In the genomic region with DNA sequence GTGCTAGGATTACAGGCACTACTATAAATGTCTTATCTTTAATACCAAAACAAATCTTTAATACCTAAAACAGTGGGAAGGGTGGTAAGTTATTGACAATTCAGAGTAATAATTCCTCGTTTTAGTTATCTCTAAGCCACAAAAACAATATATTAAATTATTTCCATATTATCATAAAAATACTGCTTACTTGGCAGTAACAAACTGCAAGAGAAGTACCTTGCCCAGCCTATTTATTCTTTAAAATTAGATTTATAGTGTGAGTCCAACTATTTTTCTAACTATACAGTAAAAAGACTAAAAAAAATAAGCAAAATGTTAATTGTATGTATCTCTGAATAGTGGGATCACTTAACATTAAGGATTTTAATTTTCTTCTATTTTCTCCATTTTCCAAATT, we compare ENCODE assay signal across 32 cellular contexts.
A peak's percentile ranks its signal among the peaks of the same experiment; 100 is the strongest.
DNase-seq lines count a peak whose midpoint lies in the region; ATAC-seq, FAIRE-seq and TF ChIP-seq lines count a peak whose summit lies in the region.
"Had no signal": no experiment of that assay in that cellular context is flagged by ENCODE, and none has a peak within 500 bp of the region (broad histone marks: within the 10 kb centered on the region; RNA-seq: fewer than 3 reads in every experiment).

No MANE protein-coding gene starts in this region.

- H3K9ac ChIP-seq in HepG2 (ENCODE audit: insufficient read depth, low read depth, low read length) (no peak overlapping the region), K562 (ENCODE audit: insufficient read depth in 1 of 2, low read depth in 2 of 2, low read length in 2 of 2) (no peak overlapping the region)
- H3K9ac ChIP-seq: BLaER1; BLaER1 treated with 17β-estradiol and CSF1 and Interleukin-3, amounts not matched to agents 10 nM and 100 nM had no signal

- no peak for TF ChIP-seq RAD21 in HepG2 (CRISPR knock-in tag; IDR thresholded peaks at IDR 0.05)
- no peak for TF ChIP-seq RAD21 in K562 (CRISPR knock-in tag; conservative IDR thresholded peaks at IDR 0.05 in 1 of 2, IDR thresholded peaks at IDR 0.05 in 1 of 2)

- no peak for TF ChIP-seq POLR2A in HepG2 (IDR thresholded peaks at IDR 0.05; ENCODE audit: insufficient read depth in 1 of 2, low read depth in 2 of 2, low read length in 2 of 2)
- no peak for TF ChIP-seq POLR2A in right lobe of liver (IDR thresholded peaks at IDR 0.05)
- TF ChIP-seq POLR2A in K562 (conservative IDR thresholded peaks at IDR 0.05): no peak

- no peak overlapping the region for H3K4me2 ChIP-seq in HepG2 (ENCODE audit: low read depth, low read length)
- no peak overlapping the region for H3K4me2 ChIP-seq in K562 (ENCODE audit: insufficient read depth, low read length)
- H3K4me2 ChIP-seq: A549; BLaER1; BLaER1 treated with 17β-estradiol and CSF1 and Interleukin-3, amounts not matched to agents 10 nM and 100 nM had no signal

- in situ Hi-C loops in HepG2 (cut with HindIII; ENCODE audit: extremely low pct_ligation_motif_present, low pct_unique_long_range_greater_than_20kb) (no loop called here), K562 (cut with MboI) (no loop called here)

- no peak for TF ChIP-seq EP300 in HepG2 (IDR thresholded peaks at IDR 0.05; ENCODE audit: low read depth in 2 of 2, low read length in 2 of 2)
- TF ChIP-seq EP300 in HepG2 (CRISPR knock-in tag; IDR thresholded peaks at IDR 0.05; ENCODE audit: borderline replicate concordance): no peak
- no peak for TF ChIP-seq EP300 in K562 (IDR thresholded peaks at IDR 0.05; ENCODE audit: low read length)

- no peaks in the 10 kb centered on the region for H3K4me1 ChIP-seq in HepG2 (ENCODE audit: insufficient read depth, low read length)
- H3K4me1 ChIP-seq in right lobe of liver: no peaks in the 10 kb centered on the region
- H3K4me1 ChIP-seq in K562 (replicated peaks in 1 of 2; ENCODE audit: control insufficient read depth in 2 of 2, insufficient read depth in 2 of 2, low read length in 2 of 2): no peaks in the 10 kb centered on the region
- H3K4me1 ChIP-seq: A549; BE2C; BLaER1; BLaER1 treated with 17β-estradiol and CSF1 and Interleukin-3, amounts not matched to agents 10 nM and 100 nM; Caco-2 had no signal

- H3K9me3 ChIP-seq in HepG2 (ENCODE audit: low read length) (no peaks in the 10 kb centered on the region), right lobe of liver (no peaks in the 10 kb centered on the region), K562 (replicated peaks; ENCODE audit: control insufficient read depth, insufficient read depth, low read depth, low read length) (no peaks in the 10 kb centered on the region)
- H3K9me3 ChIP-seq: A549, BE2C, BLaER1, Caco-2 had no signal

- no peak for TF ChIP-seq CTCF in HepG2 (CRISPR knock-in tag; IDR thresholded peaks at IDR 0.05)
- TF ChIP-seq CTCF in right lobe of liver (IDR thresholded peaks at IDR 0.05): no peak
- no peak for TF ChIP-seq CTCF in K562 (IDR thresholded peaks at IDR 0.05 in 2 of 3, conservative IDR thresholded peaks at IDR 0.05 in 1 of 3; ENCODE audit: insufficient read depth in 2 of 3, low read depth in 1 of 3, low read length in 3 of 3)

- WGBS in HepG2 (ENCODE audit: low lambda C conversion rate): 92% methylated on average over 1 of the region's 1 CpG
- WGBS in right lobe of liver (ENCODE audit: insufficient coverage, low coverage, low lambda C conversion rate, missing lambda C conversion rate): 94% methylated on average over 1 of the region's 1 CpG
- 31% methylated on average over 1 of the region's 1 CpG for WGBS in K562 (ENCODE audit: insufficient coverage, low coverage, missing lambda C conversion rate)

- H2AFZ ChIP-seq in HepG2 (ENCODE audit: low read length): no peak overlapping the region
- no peak overlapping the region for H2AFZ ChIP-seq in K562 (ENCODE audit: low read depth, low read length)

- FAIRE-seq in HepG2 (lab: Jason Lieb, UNC): no peak
- FAIRE-seq in A204.1 (lab: Jason Lieb, UNC): peak; percentile 65
- FAIRE-seq in K562 (lab: Jason Lieb, UNC): no peak
- FAIRE-seq: A549, D721Med had no signal

- DNase-seq in HepG2 (ENCODE audit: low spot score): no peak
- no peak for DNase-seq in right lobe of liver
- DNase-seq in K562 (ENCODE audit: extremely low read depth in 1 of 4, low spot score in 3 of 4): no peak
- DNase-seq in mesenteric fat pad (ENCODE audit: low spot score): no peak
- DNase-seq: 8988T; ACHN; AML-193; BE2C; C1 segment of cervical spinal cord; Caco-2; Calu3; CD4-positive, alpha-beta memory T cell; CD4-positive, alpha-beta T cell; CD4-positive, CD25-positive, alpha-beta regulatory T cell; CD8-positive, alpha-beta memory T cell; CD8-positive, alpha-beta T cell; COR-L47; DMS 273 treated with DMSO at 0.1 percent for 48 hours; DMS153; DMS53; DMS79; DMS79 treated with DMSO at 0.1 percent for 48 hours; DND-41; EL had no signal

- no TSS peak for BruUV-seq in HepG2 (replicated peaks; lab: Mats Ljungman, UMichigan)
- BruUV-seq in K562 (replicated peaks; lab: Mats Ljungman, UMichigan): no TSS peak

- H3K27ac ChIP-seq in HepG2 (ENCODE audit: extremely low read length, insufficient read depth, low read length) (no peak overlapping the region), right lobe of liver (no peak overlapping the region), K562 (ENCODE audit: extremely low read depth, low read depth, low read length) (no peak overlapping the region)
- H3K27ac ChIP-seq: 22Rv1; A549; BLaER1; BLaER1 treated with 17β-estradiol and CSF1 and Interleukin-3, amounts not matched to agents 10 nM and 100 nM; C4-2B had no signal

- POLR2A ChIA-PET in HepG2 (lab: Yijun Ruan, JAX): no interaction called here
- POLR2A ChIA-PET in K562 (lab: Yijun Ruan, JAX): no interaction called here

- H3K79me2 ChIP-seq in HepG2 (ENCODE audit: insufficient read depth, low read length) (no peaks in the 10 kb centered on the region), K562 (ENCODE audit: control insufficient read depth, insufficient read depth, low read length) (no peaks in the 10 kb centered on the region)

- no peaks in the 10 kb centered on the region for H3K9me1 ChIP-seq in K562 (ENCODE audit: control insufficient read depth, insufficient read depth, low read length)

- H4K20me1 ChIP-seq in HepG2 (ENCODE audit: insufficient read depth, low read length) (no peaks in the 10 kb centered on the region), K562 (replicated peaks; ENCODE audit: control insufficient read depth, insufficient read depth, low read length) (no peaks in the 10 kb centered on the region)
- H4K20me1 ChIP-seq: BLaER1; BLaER1 treated with 17β-estradiol and CSF1 and Interleukin-3, amounts not matched to agents 10 nM and 100 nM had no signal

- intact Hi-C loops in HepG2 (cut with micrococcal nuclease; ENCODE audit: unreplicated experiment) (no loop called here), right lobe of liver (cut with DNase I) (no loop called here), K562 (cut with micrococcal nuclease) (no loop called here)

- CTCF ChIA-PET in HepG2 (lab: Yijun Ruan, JAX; ENCODE audit: low intra/inter-chr PET ratio, low total read pairs) (no interaction called here), K562 (lab: Yijun Ruan, JAX; ENCODE audit: low intra/inter-chr PET ratio) (no interaction called here)

- H3K27me3 ChIP-seq in HepG2 (ENCODE audit: control insufficient read depth in 1 of 2, insufficient read depth in 2 of 2, low read length in 2 of 2) (no peaks in the 10 kb centered on the region), right lobe of liver (no peaks in the 10 kb centered on the region), K562 (ENCODE audit: control insufficient read depth in 2 of 2, insufficient read depth in 2 of 2, low read length in 2 of 2) (no peaks in the 10 kb centered on the region)
- H3K27me3 ChIP-seq: BE2C; BLaER1; BLaER1 treated with 17β-estradiol and CSF1 and Interleukin-3, amounts not matched to agents 10 nM and 100 nM had no signal

- H3K4me3 ChIP-seq in HepG2 (replicated peaks in 1 of 3; ENCODE audit: insufficient read depth in 1 of 3, low read depth in 2 of 3, low read length in 3 of 3) (no peak overlapping the region), right lobe of liver (no peak overlapping the region), K562 (no peak overlapping the region)
- H3K4me3 ChIP-seq: A549; BLaER1; BLaER1 treated with 17β-estradiol and CSF1 and Interleukin-3, amounts not matched to agents 10 nM and 100 nM had no signal

- H3K36me3 ChIP-seq in HepG2 (replicated peaks in 1 of 2; ENCODE audit: control insufficient read depth in 1 of 2, insufficient read depth in 2 of 2, low read length in 2 of 2) (no peaks in the 10 kb centered on the region), right lobe of liver (no peaks in the 10 kb centered on the region), K562 (ENCODE audit: control insufficient read depth, insufficient read depth, low read length) (no peaks in the 10 kb centered on the region)
- H3K36me3 ChIP-seq: BE2C had no signal

- no peak for ATAC-seq in HepG2
- no peak for ATAC-seq in right lobe of liver
- no peak for ATAC-seq in K562
- ATAC-seq in GM18870 (IDR thresholded peaks at IDR 0.05; ENCODE audit: unreplicated experiment): no peak
- ATAC-seq: A549; CD8-positive, alpha-beta T cell had no signal

TF ChIP-seq in K562, 482 proteins besides CTCF, POLR2A, EP300 and RAD21 (continues in another document):
- TF ChIP-seq, protein P1, sequence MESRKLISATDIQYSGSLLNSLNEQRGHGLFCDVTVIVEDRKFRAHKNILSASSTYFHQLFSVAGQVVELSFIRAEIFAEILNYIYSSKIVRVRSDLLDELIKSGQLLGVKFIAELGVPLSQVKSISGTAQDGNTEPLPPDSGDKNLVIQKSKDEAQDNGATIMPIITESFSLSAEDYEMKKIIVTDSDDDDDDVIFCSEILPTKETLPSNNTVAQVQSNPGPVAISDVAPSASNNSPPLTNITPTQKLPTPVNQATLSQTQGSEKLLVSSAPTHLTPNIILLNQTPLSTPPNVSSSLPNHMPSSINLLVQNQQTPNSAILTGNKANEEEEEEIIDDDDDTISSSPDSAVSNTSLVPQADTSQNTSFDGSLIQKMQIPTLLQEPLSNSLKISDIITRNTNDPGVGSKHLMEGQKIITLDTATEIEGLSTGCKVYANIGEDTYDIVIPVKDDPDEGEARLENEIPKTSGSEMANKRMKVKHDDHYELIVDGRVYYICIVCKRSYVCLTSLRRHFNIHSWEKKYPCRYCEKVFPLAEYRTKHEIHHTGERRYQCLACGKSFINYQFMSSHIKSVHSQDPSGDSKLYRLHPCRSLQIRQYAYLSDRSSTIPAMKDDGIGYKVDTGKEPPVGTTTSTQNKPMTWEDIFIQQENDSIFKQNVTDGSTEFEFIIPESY (CRISPR knock-in tag; IDR thresholded peaks at IDR 0.05): no peak
- TF ChIP-seq C11orf30 (IDR thresholded peaks at IDR 0.05; ENCODE audit: low read depth): 0 out of 2 replicates have a peak, but pooled peaks have one; percentile 16
- TF ChIP-seq SP2 (IDR thresholded peaks at IDR 0.05; ENCODE audit: extremely low read depth, low read depth, low read length, poor library complexity, severe bottlenecking): no peak
- no peak for TF ChIP-seq CHD1 (IDR thresholded peaks at IDR 0.05; ENCODE audit: low read length)
